10 cellular contexts compared by ENCODE assay signal in genomic region chr22:45934659-45935341, GRCh38. TPM values are rescaled to one million over a fixed set of nuclear protein-coding genes. Genes with fewer than 3 reads are reported as not detected.
DNase-seq lines count a peak whose midpoint lies in the region; TF ChIP-seq lines count a peak whose summit lies in the region.
"Had no signal": no experiment of that assay in that cellular context is flagged by ENCODE, and none has a peak within 500 bp of the region (broad histone marks: within the 10 kb centered on the region; RNA-seq: fewer than 3 reads in every experiment).

No MANE protein-coding gene starts in this region.

- H3K27me3 Mint-ChIP-seq in Calu3 (ENCODE audit: unreplicated experiment) (no peaks in the 10 kb centered on the region), endothelial cell (ENCODE audit: unreplicated experiment) (peaks cover 3% of the 10 kb centered on the region)

- no peak overlapping the region for H2BK5ac ChIP-seq in trophoblast cell (ENCODE audit: low read depth, low read length, poor library complexity)

- CTCF ChIA-PET in Calu3 (lab: Charles Lee) = interaction anchor here (1.6 kb wide), 1 partner anchor 23 kb away, joined by 4 read pairs; no protein-coding TSS in a partner anchor

- no peak overlapping the region for H2AFZ ChIP-seq in trophoblast cell (ENCODE audit: insufficient read depth, low read length, poor library complexity)

- intact Hi-C loops in Calu3 (cut with micrococcal nuclease; ENCODE audit: unreplicated experiment) = no loop called here

- H3K9me3 Mint-ChIP-seq in Calu3 (ENCODE audit: low read depth, unreplicated experiment) (no peaks in the 10 kb centered on the region), endothelial cell (ENCODE audit: unreplicated experiment) (no peaks in the 10 kb centered on the region)

- H3K4me3 ChIP-seq in cardiac fibroblast (replicated peaks in 1 of 2; ENCODE audit: low read depth in 2 of 2, low read length in 2 of 2) = no peak overlapping the region
- no peak overlapping the region for H3K4me3 ChIP-seq in trophoblast cell (ENCODE audit: low read depth, low read length)

- H4K8ac ChIP-seq in trophoblast cell (ENCODE audit: low read depth, low read length) = no peak overlapping the region

- no peak overlapping the region for H2BK12ac ChIP-seq in trophoblast cell (ENCODE audit: low read length)

- H3K9me3 ChIP-seq in trophoblast cell (ENCODE audit: insufficient read depth, low read depth, low read length) = peaks cover 2% of the 10 kb centered on the region

- DNase-seq in Calu3 (peak; percentile 85), M059J (ENCODE audit: low read depth) (peak; percentile 98), cardiac fibroblast (ENCODE audit: low read depth in 2 of 2) (peak; percentile 60 to 89), non-pigmented ciliary epithelial cell (ENCODE audit: low read depth) (peak; percentile 42), T-helper 1 cell (no peak), endothelial cell (ENCODE audit: low spot score) (no peak), trophoblast cell (no peak)
- DNase-seq in activated CD4-positive, CD25-positive, alpha-beta regulatory T cell (lab: John Stamatoyannopoulos, UW) = no peak
- DNase-seq: activated naive CD4-positive, alpha-beta T cell; stimulated activated CD4-positive, alpha-beta T cell treated with anti-CD3 and anti-CD28 coated beads, Interleukin-2, amount 100 ng/mL, for 24 hours had no signal

- H3K27ac ChIP-seq in trophoblast cell (ENCODE audit: low read depth, low read length) = no peak overlapping the region

- no peaks in the 10 kb centered on the region for H3K4me1 ChIP-seq in trophoblast cell (ENCODE audit: control insufficient read depth in 1 of 2, insufficient read depth in 2 of 2, low read length in 2 of 2)

- H3K4me2 ChIP-seq in trophoblast cell (ENCODE audit: low read length) = no peak overlapping the region

- H2BK120ac ChIP-seq in trophoblast cell (ENCODE audit: insufficient read depth, low read length, poor library complexity) = no peak overlapping the region

- H3K36me3 ChIP-seq in trophoblast cell (ENCODE audit: control insufficient read depth in 1 of 2, insufficient read depth in 2 of 2, low read length in 2 of 2) = no peaks in the 10 kb centered on the region

- no peaks in the 10 kb centered on the region for H3K79me1 ChIP-seq in trophoblast cell (ENCODE audit: low read length)

- H3K18ac ChIP-seq in trophoblast cell (ENCODE audit: low read length) = no peak overlapping the region

- peaks cover 27% of the 10 kb centered on the region for H3K4me1 Mint-ChIP-seq in Calu3 (ENCODE audit: low read depth, unreplicated experiment)
- no peaks in the 10 kb centered on the region for H3K4me1 Mint-ChIP-seq in endothelial cell (ENCODE audit: unreplicated experiment)

- H4K12ac ChIP-seq in trophoblast cell (ENCODE audit: low read depth, low read length) = no peak overlapping the region

- H3K4me3 Mint-ChIP-seq in Calu3 (ENCODE audit: low read depth, unreplicated experiment) (peak overlapping the region; percentile 66), endothelial cell (ENCODE audit: unreplicated experiment) (no peak overlapping the region)

- H3K36me3 Mint-ChIP-seq in Calu3 (ENCODE audit: insufficient read depth, unreplicated experiment) = peaks cover 50% of the 10 kb centered on the region
- no peaks in the 10 kb centered on the region for H3K36me3 Mint-ChIP-seq in endothelial cell (ENCODE audit: low read depth, unreplicated experiment)

- H2AK5ac ChIP-seq in trophoblast cell (ENCODE audit: low read length) = no peak overlapping the region

- H3K14ac ChIP-seq in trophoblast cell (ENCODE audit: low read length) = no peak overlapping the region

- no peaks in the 10 kb centered on the region for H3K79me2 ChIP-seq in trophoblast cell (ENCODE audit: control insufficient read depth, insufficient read depth, low read length, poor library complexity)

- H3K9ac ChIP-seq in trophoblast cell (ENCODE audit: low read length) = no peak overlapping the region

- H3K27ac Mint-ChIP-seq in Calu3 (ENCODE audit: unreplicated experiment) (peak overlapping the region; percentile 83), endothelial cell (ENCODE audit: unreplicated experiment) (no peak overlapping the region)

- no peak overlapping the region for H4K91ac ChIP-seq in trophoblast cell (ENCODE audit: low read depth, low read length)

- no peak for TF ChIP-seq CTCF in Calu3 (IDR thresholded peaks at IDR 0.05; ENCODE audit: unreplicated experiment)
- TF ChIP-seq CTCF in cardiac fibroblast (IDR thresholded peaks at IDR 0.05; ENCODE audit: low read depth, low read length) = no peak
- no peak for TF ChIP-seq CTCF in endothelial cell (IDR thresholded peaks at IDR 0.05; ENCODE audit: unreplicated experiment)

- H3K27me3 ChIP-seq in trophoblast cell (ENCODE audit: insufficient read depth, low read length) = no peaks in the 10 kb centered on the region

- no CpG with 5 or more reads among the region's 27 CpGs for WGBS in trophoblast cell (ENCODE audit: extremely low coverage, insufficient coverage, insufficient read length)

- no peak overlapping the region for H3K23ac ChIP-seq in trophoblast cell (ENCODE audit: low read length)

- no peak overlapping the region for H3K4ac ChIP-seq in trophoblast cell (ENCODE audit: low read depth, low read length)

- BruUV-seq in Calu3 (replicated peaks; lab: Mats Ljungman, UMichigan) = no TSS peak

RNA-seq across cellular contexts. Expression of gene WNT7B, which starts 42.2 kb away (rescaled TPM):
- total RNA-seq in Calu3 (2022) (97.0 and 100.0 TPM in 2 replicates), endothelial cell (ENCODE audit: unreplicated experiment) (not detected)
- total RNA-seq in M059J (2014; rRNA removed; shearing (Covaris generic)) = 14.2 and 26.6 TPM in 2 replicates
- polyA plus RNA-seq in trophoblast cell (2013) = 5.9 and 6.1 TPM in 2 replicates

Comparison
In these comparisons a context has a peak if more than half of its experiments do, and no peak if none do; other contexts are left out.
1. DNase-seq: peak in Calu3 (single experiment), M059J (single experiment), cardiac fibroblast (2 of 2) and non-pigmented ciliary epithelial cell (single experiment); none in T-helper 1 cell (0 of 5), endothelial cell (single experiment), activated CD4-positive, CD25-positive, alpha-beta regulatory T cell (0 of 4) and trophoblast cell (0 of 2).
2. RNA of gene WNT7B, which starts 42.2 kb away (total RNA-seq): 97.0 to 100.0 TPM in Calu3 and 14.2 to 26.6 TPM in M059J; not detected in endothelial cell (single experiment); every median in the first group is over 10 times any median in the second.